ENCODE assay signal across 18 cellular contexts in the genomic region with DNA sequence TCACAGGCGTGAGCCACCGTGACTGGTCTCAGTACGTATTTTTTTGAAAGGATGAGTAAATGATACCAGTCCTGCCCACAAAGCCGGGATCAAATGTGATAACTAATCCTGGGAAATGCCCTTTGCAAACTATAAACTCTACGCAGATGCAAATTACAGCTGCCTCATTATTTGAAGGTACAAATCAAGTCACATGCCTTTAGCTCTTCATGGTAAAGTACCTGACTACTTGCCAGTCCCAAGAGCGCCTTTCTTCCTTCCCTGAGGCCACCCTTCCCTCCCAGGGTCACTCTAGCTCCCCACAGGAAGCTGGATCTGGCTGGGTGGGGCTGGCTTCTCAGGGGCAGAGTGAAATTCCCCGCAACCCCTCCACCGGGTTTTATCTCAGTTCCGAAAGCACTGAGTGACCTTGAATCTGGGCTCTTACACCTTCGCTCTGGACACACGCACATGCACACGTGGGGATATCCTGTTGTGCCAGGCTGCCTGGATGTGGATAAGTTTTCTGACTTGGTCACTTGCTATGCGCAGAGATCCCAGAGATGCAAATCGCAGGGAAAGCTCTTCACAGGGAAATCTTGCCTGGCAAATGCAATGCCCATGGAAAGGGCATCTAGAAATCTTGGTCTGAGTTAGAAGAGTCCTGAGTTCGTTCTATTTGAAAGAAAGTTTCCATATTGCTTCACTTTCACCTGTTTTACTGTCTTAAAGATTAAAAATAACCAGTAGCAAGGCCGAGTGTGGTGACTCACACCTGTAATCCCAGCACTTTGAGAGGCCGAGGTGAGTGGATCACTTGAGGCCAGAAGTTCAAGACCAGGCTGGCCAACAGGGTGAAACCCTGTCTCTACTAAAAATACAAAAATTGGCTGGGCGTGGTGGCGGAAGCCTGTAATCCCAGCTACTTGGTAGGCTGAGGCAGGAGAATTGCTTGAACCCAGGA. TPM values are rescaled to one million over a fixed set of nuclear protein-coding genes. Genes with fewer than 3 reads are reported as not detected.
DNase-seq lines count a peak whose midpoint lies in the region; ATAC-seq and TF ChIP-seq lines count a peak whose summit lies in the region.
"Had no signal": no experiment of that assay in that cellular context is flagged by ENCODE, and none has a peak within 500 bp of the region (broad histone marks: within the 10 kb centered on the region; RNA-seq: fewer than 3 reads in every experiment).

No MANE protein-coding gene starts in this region.

- H3K4me1 ChIP-seq in HCT116 (ENCODE audit: control insufficient read depth in 1 of 2, insufficient read depth in 2 of 2, low read length in 2 of 2): peaks cover 16 to 40% of the 10 kb centered on the region in 2 experiments; a peak in 3 of 4 replicates
- H3K4me1 ChIP-seq: BE2C had no signal

- no peak for TF ChIP-seq RAD21 in HCT116 (IDR thresholded peaks at IDR 0.05; ENCODE audit: low read depth)

- TF ChIP-seq CTCF in HCT116 (IDR thresholded peaks at IDR 0.05 in 2 of 3, conservative IDR thresholded peaks at IDR 0.05 in 1 of 3; ENCODE audit: borderline replicate concordance in 1 of 3, insufficient read depth in 1 of 3, low read depth in 2 of 3, low read length in 2 of 3) (no peak), type B pancreatic cell (conservative IDR thresholded peaks at IDR 0.05) (no peak)

- RAD21 ChIA-PET in HCT116 (lab: Charles Lee; ENCODE audit: low non-redundant PET in 1 of 2, low total read pairs in 2 of 2, uncharacterized antibody in 2 of 2, unreplicated experiment in 2 of 2): no interaction called here

- H3K27ac ChIP-seq in HCT116 (ENCODE audit: low read depth, low read length): no peak overlapping the region
- H3K27ac ChIP-seq: HL-60, SJSA1 had no signal

- BruUV-seq in HCT116 (replicated peaks; lab: Mats Ljungman, UMichigan): no TSS peak

- H3K27me3 Mint-ChIP-seq in type B pancreatic cell: peaks cover 7% of the 10 kb centered on the region

- no peak overlapping the region for H3K4me3 Mint-ChIP-seq in type B pancreatic cell
- H3K4me3 Mint-ChIP-seq: activated naive CD8-positive, alpha-beta T cell; activated T-cell treated with anti-CD3 and anti-CD28 coated beads, Interleukin-2, amount 50 U/mL, for 24 hours; central memory CD8-positive, alpha-beta T cell had no signal

- DNase-seq in HCT116 (ENCODE audit: low read depth, low spot score) (no peak), kidney glomerular epithelial cell (lab: John Stamatoyannopoulos, UW) (peak; percentile 5), type B pancreatic cell (ENCODE audit: extremely low spot score, unreplicated experiment) (no peak), NCI-H774 (lab: John Stamatoyannopoulos, UW) (no peak), G401 (ENCODE audit: low spot score) (no peak)
- no peak for DNase-seq in stimulated activated naive CD4-positive, alpha-beta T cell treated with Interleukin-2 at 50 U/mL for 16 hours (lab: John Stamatoyannopoulos, UW)
- DNase-seq: activated T-cell treated with anti-CD3 and anti-CD28 coated beads, Interleukin-2, amount 50 U/mL, for 24 hours; BE2C; DMS153; KG1; NCI-H1105; thyroid gland had no signal

- ATAC-seq in HCT116 (peak; percentile 25), esophagus mucosa (peak; percentile 30), GM18909 (IDR thresholded peaks at IDR 0.05; ENCODE audit: poor library complexity, unreplicated experiment) (no peak)

- H3K9ac ChIP-seq in HCT116 (ENCODE audit: low read length): 0 out of 2 replicates have a peak overlapping the region, but pooled peaks have one; percentile 23

- peak overlapping the region; percentile 24 for H3K27ac Mint-ChIP-seq in type B pancreatic cell
- H3K27ac Mint-ChIP-seq: activated naive CD8-positive, alpha-beta T cell; activated T-cell treated with anti-CD3 and anti-CD28 coated beads, Interleukin-2, amount 50 U/mL, for 24 hours had no signal

- H2AFZ ChIP-seq in HCT116 (ENCODE audit: low read depth, low read length, poor library complexity, severe bottlenecking): no peak overlapping the region

- peaks cover 0 to 9% of the 10 kb centered on the region in 2 experiments; a peak in 1 of 4 replicates for H3K9me3 ChIP-seq in HCT116 (ENCODE audit: control insufficient read depth in 1 of 2, insufficient read depth in 1 of 2, low read depth in 1 of 2, low read length in 2 of 2)
- H3K9me3 ChIP-seq: BE2C, thyroid gland had no signal

- no peaks in the 10 kb centered on the region for H3K36me3 Mint-ChIP-seq in type B pancreatic cell
- H3K36me3 Mint-ChIP-seq: activated naive CD8-positive, alpha-beta T cell had no signal

- no peaks in the 10 kb centered on the region for H3K36me3 ChIP-seq in HCT116 (ENCODE audit: control insufficient read depth in 1 of 2, insufficient read depth in 2 of 2, low read length in 2 of 2)
- H3K36me3 ChIP-seq: BE2C, SJSA1, thyroid gland had no signal

- no peaks in the 10 kb centered on the region for H3K27me3 ChIP-seq in HCT116 (ENCODE audit: insufficient read depth, low read length)
- H3K27me3 ChIP-seq: BE2C, SJSA1, thyroid gland had no signal

- peaks cover 60% of the 10 kb centered on the region for H3K79me2 ChIP-seq in HCT116 (ENCODE audit: insufficient read depth, low read length)

- no peaks in the 10 kb centered on the region for H4K20me1 ChIP-seq in HCT116 (ENCODE audit: insufficient read depth)

- POLR2A ChIA-PET in HCT116 (lab: Charles Lee): no interaction called here

- H3K4me1 Mint-ChIP-seq in type B pancreatic cell (ENCODE audit: unreplicated experiment): peaks cover 4% of the 10 kb centered on the region
- H3K4me1 Mint-ChIP-seq: central memory CD8-positive, alpha-beta T cell had no signal

- CTCF ChIA-PET in HCT116 (lab: Charles Lee): no interaction called here

- H3K9me3 Mint-ChIP-seq in type B pancreatic cell: peaks cover 4% of the 10 kb centered on the region
- H3K9me3 Mint-ChIP-seq: central memory CD8-positive, alpha-beta T cell had no signal

- TF ChIP-seq POLR2A in HCT116 (IDR thresholded peaks at IDR 0.05; ENCODE audit: borderline replicate concordance, extremely low read depth, insufficient read depth, insufficient read length): no peak

- peak overlapping the region; percentile 12 for H3K4me2 ChIP-seq in HCT116 (ENCODE audit: low read length)

- intact Hi-C loops in HCT116 (cut with micrococcal nuclease): no loop called here

- H3K9me2 ChIP-seq in HCT116 (ENCODE audit: insufficient read depth): no peaks in the 10 kb centered on the region

- in situ Hi-C loops in G401 (cut with HindIII; ENCODE audit: low sequenced_read_pairs): no loop called here

- no peak overlapping the region for H3K4me3 ChIP-seq in HCT116 (replicated peaks in 1 of 2; ENCODE audit: low read depth in 1 of 2, low read length in 2 of 2)
- H3K4me3 ChIP-seq: SJSA1, thyroid gland had no signal

TF ChIP-seq in HCT116, 20 proteins besides CTCF, POLR2A, EP300 and RAD21:
- TF ChIP-seq ELF1 (IDR thresholded peaks at IDR 0.05; ENCODE audit: borderline replicate concordance, low read depth) (no peak), EZH2 (IDR thresholded peaks at IDR 0.05) (no peak), JUND (IDR thresholded peaks at IDR 0.05) (no peak; the same call in 1 of the 2 replicates), EZH2phosphoT487 (IDR thresholded peaks at IDR 0.05; ENCODE audit: borderline replicate concordance) (no peak), YY1 (IDR thresholded peaks at IDR 0.05; ENCODE audit: extremely low read depth, insufficient replicate concordance, low read depth, low read length) (no peak)
- TF ChIP-seq, protein P1, sequence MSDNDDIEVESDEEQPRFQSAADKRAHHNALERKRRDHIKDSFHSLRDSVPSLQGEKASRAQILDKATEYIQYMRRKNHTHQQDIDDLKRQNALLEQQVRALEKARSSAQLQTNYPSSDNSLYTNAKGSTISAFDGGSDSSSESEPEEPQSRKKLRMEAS (IDR thresholded peaks at IDR 0.05): no peak

RNA-seq across cellular contexts. Expression of a gene that starts 8.5 kb away (rescaled TPM):
- total RNA-seq in HCT116 (2021; ENCODE audit: unreplicated experiment) (16.0 TPM), esophagus mucosa (14.3 TPM), type B pancreatic cell (ENCODE audit: low replicate concordance) (20.2 and 76.3 TPM in 2 replicates)
- 14.2 and 14.3 TPM in 2 replicates for polyA plus RNA-seq in HCT116 (2012)
- 3.4 and 3.5 TPM in 2 replicates for total RNA-seq in G401 (2014; rRNA removed; shearing (Covaris generic))
